In genomic region chr12:580813-581212, GRCh38 we compare ENCODE assay signal across 16 cellular contexts.
A peak's percentile ranks its signal among the peaks of the same experiment; 100 is the strongest.
DNase-seq lines count a peak whose midpoint lies in the region; ATAC-seq, FAIRE-seq and TF ChIP-seq lines count a peak whose summit lies in the region.
"Had no signal": no experiment of that assay in that cellular context is flagged by ENCODE, and none has a peak within 500 bp of the region (broad histone marks: within the 10 kb centered on the region; RNA-seq: fewer than 3 reads in every experiment).

No MANE protein-coding gene starts in this region.

- intact Hi-C loops in sigmoid colon (cut with DNase I) = no loop called here

- peak; percentile 75 for FAIRE-seq in GM12891 (lab: Jason Lieb, UNC)
- peak; percentile 97 for FAIRE-seq in HTR-8/SVneo (lab: Jason Lieb, UNC)

- H3K4me1 ChIP-seq in sigmoid colon = peaks cover 0 to 10% (median 7%) of the 10 kb centered on the region in 4 donors

- no peaks in the 10 kb centered on the region for H3K9me3 Mint-ChIP-seq in endothelial cell (ENCODE audit: unreplicated experiment)
- H3K9me3 Mint-ChIP-seq: CD4-positive, alpha-beta memory T cell had no signal

- H3K36me3 Mint-ChIP-seq in endothelial cell (ENCODE audit: low read depth, unreplicated experiment) = peaks cover 8% of the 10 kb centered on the region
- H3K36me3 Mint-ChIP-seq: CD4-positive, alpha-beta memory T cell had no signal

- no peaks in the 10 kb centered on the region for H3K36me3 ChIP-seq in sigmoid colon

- H3K27me3 Mint-ChIP-seq in endothelial cell (ENCODE audit: unreplicated experiment) = peaks cover 9% of the 10 kb centered on the region
- H3K27me3 Mint-ChIP-seq: B cell; CD4-positive, alpha-beta memory T cell had no signal

- DNase-seq in GM12891 (ENCODE audit: insufficient read length, low spot score) (no peak), HTR-8/SVneo (ENCODE audit: insufficient read length, low spot score) (no peak), endothelial cell (ENCODE audit: low spot score) (no peak), sigmoid colon (peak; percentile 17), G401 (ENCODE audit: low spot score) (no peak)
- DNase-seq in stimulated activated CD4-positive, alpha-beta T cell treated with anti-CD3 and anti-CD28 coated beads, Interleukin-4, amount 100 ng/mL, for 1 hour = no peak
- DNase-seq: CD4-positive, alpha-beta memory T cell; DMS 273 treated with DMSO at 0.1 percent for 48 hours; NCI-H1105; NCI-H187; PC-9 had no signal

- no peak for TF ChIP-seq POLR2A in GM12891 (IDR thresholded peaks at IDR 0.05; ENCODE audit: low read depth, low read length)
- no peak for TF ChIP-seq POLR2A in sigmoid colon (IDR thresholded peaks at IDR 0.05)

- WGBS in sigmoid colon, 2 donors = 96 to 97% methylated on average over 4 of the region's 4 CpGs

- no peak overlapping the region for H3K4me3 ChIP-seq in sigmoid colon
- H3K4me3 ChIP-seq: PC-9, SK-N-MC had no signal

- peak overlapping the region; percentile 12 for H3K4me3 Mint-ChIP-seq in endothelial cell (ENCODE audit: unreplicated experiment)
- H3K4me3 Mint-ChIP-seq: B cell; CD4-positive, alpha-beta memory T cell had no signal

- H3K27ac Mint-ChIP-seq in endothelial cell (ENCODE audit: unreplicated experiment) = no peak overlapping the region
- H3K27ac Mint-ChIP-seq: B cell had no signal

- in situ Hi-C loops in G401 (cut with HindIII; ENCODE audit: low sequenced_read_pairs) = no loop called here

- no peak for TF ChIP-seq CTCF in endothelial cell (IDR thresholded peaks at IDR 0.05; ENCODE audit: unreplicated experiment)
- no peak for TF ChIP-seq CTCF in sigmoid colon (IDR thresholded peaks at IDR 0.05)

- H3K4me1 Mint-ChIP-seq in endothelial cell (ENCODE audit: unreplicated experiment) = peaks cover 4% of the 10 kb centered on the region

- no peak for TF ChIP-seq EP300 in sigmoid colon (IDR thresholded peaks at IDR 0.05)

- ATAC-seq in HG02798 (IDR thresholded peaks at IDR 0.05; ENCODE audit: poor library complexity, unreplicated experiment) = no peak

- no peak overlapping the region for H3K27ac ChIP-seq in sigmoid colon
- H3K27ac ChIP-seq: HL-60, KMS-11, PC-9, SK-N-MC had no signal

- H3K27me3 ChIP-seq in sigmoid colon = no peaks in the 10 kb centered on the region

- H3K9me3 ChIP-seq in sigmoid colon = no peaks in the 10 kb centered on the region

TF ChIP-seq in GM12891, 5 proteins besides CTCF, POLR2A, EP300 and RAD21:
- TF ChIP-seq TAF1 (IDR thresholded peaks at IDR 0.05; ENCODE audit: low read depth, low read length) = no peak
- no peak for TF ChIP-seq POU2F2 (IDR thresholded peaks at IDR 0.05; ENCODE audit: low read depth, low read length)
- no peak for TF ChIP-seq SPI1 (IDR thresholded peaks at IDR 0.05; ENCODE audit: low read depth, low read length)
- no peak for TF ChIP-seq PAX5 (IDR thresholded peaks at IDR 0.05; ENCODE audit: insufficient read depth, low read length, severe bottlenecking)
- TF ChIP-seq POLR2AphosphoS5 (IDR thresholded peaks at IDR 0.05; ENCODE audit: low read depth, low read length) = no peak
